Comparison of ENCODE assay signal across 17 cellular contexts in the genomic region with DNA sequence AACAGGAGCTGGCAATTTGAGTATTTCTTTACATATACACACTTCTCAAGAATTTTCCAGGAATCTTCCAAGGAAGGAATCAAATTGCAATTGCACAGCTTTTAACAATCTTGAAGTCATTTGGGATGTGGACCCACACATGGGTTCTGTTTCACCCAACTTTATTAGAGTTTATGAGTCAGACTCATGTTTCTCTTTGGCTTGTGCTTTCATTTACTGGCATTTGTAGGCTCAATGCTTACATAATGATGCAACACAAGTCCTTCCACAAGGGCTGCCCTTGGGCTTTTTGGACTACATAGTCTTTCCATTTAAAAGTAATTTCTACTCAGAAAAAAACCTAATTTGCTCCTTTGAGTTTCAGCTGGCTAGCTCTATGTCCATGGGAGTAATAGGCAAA. TPM values are rescaled to one million over a fixed set of nuclear protein-coding genes. Genes with fewer than 3 reads are reported as not detected.
DNase-seq lines count a peak whose midpoint lies in the region; ATAC-seq and TF ChIP-seq lines count a peak whose summit lies in the region.
"Had no signal": no experiment of that assay in that cellular context is flagged by ENCODE, and none has a peak within 500 bp of the region (broad histone marks: within the 10 kb centered on the region; RNA-seq: fewer than 3 reads in every experiment).

No MANE protein-coding gene starts in this region.

- H3K4me3 Mint-ChIP-seq in T-helper 17 cell, result no peak overlapping the region
- H3K4me3 Mint-ChIP-seq: activated naive CD8-positive, alpha-beta T cell treated with anti-CD3 and anti-CD28 coated beads, Interleukin-2, amount 10 ng/mL, durations not matched to agents 7 days and 5 days had no signal

- H3K4me3 ChIP-seq in GM23248 (0 out of 2 replicates have a peak overlapping the region, but pooled peaks have one; percentile 19), fibroblast of lung (replicated peaks in 1 of 4; ENCODE audit: control extremely low read depth in 1 of 4, insufficient read depth in 1 of 4, low read depth in 3 of 4, low read length in 4 of 4) (no peak overlapping the region), sigmoid colon (no peak overlapping the region)

- peaks cover 3% of the 10 kb centered on the region for H3K79me2 ChIP-seq in GM23248 (ENCODE audit: insufficient read depth)
- peaks cover 2% of the 10 kb centered on the region for H3K79me2 ChIP-seq in fibroblast of lung (ENCODE audit: control insufficient read depth, insufficient read depth, low read length)

- H3K4me2 ChIP-seq in GM23248 (ENCODE audit: unreplicated experiment), result peak overlapping the region; percentile 29
- no peak overlapping the region for H3K4me2 ChIP-seq in fibroblast of lung (ENCODE audit: extremely low read depth, insufficient read depth, low read length)

- ATAC-seq in SK-N-SH treated with all-trans-retinoic acid at 6 μM for 48 hours, result peak; percentile 6; the same call in 1 of the 3 replicates
- no peak for ATAC-seq in T-helper 17 cell
- ATAC-seq: HCT116; stimulated activated naive CD8-positive, alpha-beta T cell treated with anti-CD3 and anti-CD28 coated beads, Interleukin-15, Interleukin-2, amounts not matched to agents 100 U/mL and 50 U/mL, for 24 hours had no signal

- no peaks in the 10 kb centered on the region for H3K27me3 Mint-ChIP-seq in T-helper 17 cell
- H3K27me3 Mint-ChIP-seq: activated naive CD8-positive, alpha-beta T cell treated with anti-CD3 and anti-CD28 coated beads, Interleukin-2, amount 10 ng/mL, durations not matched to agents 7 days and 5 days; progenitor cell of endocrine pancreas had no signal

- H3K27ac Mint-ChIP-seq in T-helper 17 cell, result no peak overlapping the region
- H3K27ac Mint-ChIP-seq: activated naive CD8-positive, alpha-beta T cell treated with anti-CD3 and anti-CD28 coated beads, Interleukin-2, amount 10 ng/mL, durations not matched to agents 7 days and 5 days had no signal

- peak overlapping the region; percentile 5; the same call in 1 of the 2 replicates for H3K9ac ChIP-seq in GM23248
- no peak overlapping the region for H3K9ac ChIP-seq in fibroblast of lung (ENCODE audit: insufficient read depth, low read length)

- peaks cover 4% of the 10 kb centered on the region for H3K36me3 Mint-ChIP-seq in T-helper 17 cell (ENCODE audit: low read depth)

- TF ChIP-seq POLR2A in sigmoid colon (IDR thresholded peaks at IDR 0.05), result no peak

- H3K4me1 ChIP-seq in GM23248 (ENCODE audit: insufficient read depth) (peaks cover 23% of the 10 kb centered on the region), fibroblast of lung (ENCODE audit: control insufficient read depth, extremely low read depth, insufficient read depth, low read length) (no peaks in the 10 kb centered on the region), sigmoid colon (peaks cover 0 to 13% (median 6%) of the 10 kb centered on the region in 4 donors)

- H3K27me3 ChIP-seq in GM23248 (replicated peaks; ENCODE audit: insufficient read depth), result no peaks in the 10 kb centered on the region
- H3K27me3 ChIP-seq in fibroblast of lung (ENCODE audit: control insufficient read depth, insufficient read depth, low read length), result no peaks in the 10 kb centered on the region
- no peaks in the 10 kb centered on the region for H3K27me3 ChIP-seq in sigmoid colon

- TF ChIP-seq EP300 in sigmoid colon (IDR thresholded peaks at IDR 0.05), result peak in 1 of 4 donors; percentile 29

- H3K27ac ChIP-seq in GM23248, result peak overlapping the region; percentile 66
- no peak overlapping the region for H3K27ac ChIP-seq in fibroblast of lung (ENCODE audit: insufficient read depth, low read length)
- peak overlapping the region in 3 of 4 donors; percentile 38 to 73 (median 50) for H3K27ac ChIP-seq in sigmoid colon

- intact Hi-C loops in sigmoid colon (cut with DNase I) (loop anchor here (5.0 to 10.0 kb wide), 3 partner anchors 118 to 953 kb away; partner anchors contain the start of genes JAK2, RCL1 and RIC1), posterior cingulate gyrus (cut with DNase I) (loop anchor here (10.0 kb wide), 2 partner anchors 310 to 950 kb away; partner anchors contain the start of genes JAK2 and RIC1)

- H3K9me3 ChIP-seq in GM23248 (ENCODE audit: low read depth) (no peaks in the 10 kb centered on the region), fibroblast of lung (ENCODE audit: control insufficient read depth, insufficient read depth, low read depth, low read length) (no peaks in the 10 kb centered on the region), sigmoid colon (no peaks in the 10 kb centered on the region), T-helper 17 cell (ENCODE audit: control insufficient read depth, low read length, poor library complexity, severe bottlenecking) (no peaks in the 10 kb centered on the region)

- H4K20me1 ChIP-seq in GM23248 (ENCODE audit: insufficient read depth) (no peaks in the 10 kb centered on the region), fibroblast of lung (ENCODE audit: control insufficient read depth, extremely low read depth, insufficient read depth, low read length) (no peaks in the 10 kb centered on the region)

- peaks cover 4% of the 10 kb centered on the region for H3K4me1 Mint-ChIP-seq in T-helper 17 cell

- DNase-seq in GM23248 (peak; percentile 93), fibroblast of lung (ENCODE audit: low read depth in 2 of 2) (peak; percentile 87 to 95), sigmoid colon (no peak), NCI-H2029 (lab: John Stamatoyannopoulos, UW) (no peak), posterior cingulate gyrus (no peak), T-helper 17 cell (no peak), DMS79 treated with DMSO at 0.1 percent for 48 hours (lab: John Stamatoyannopoulos, UW) (no peak)
- DNase-seq: activated naive CD8-positive, alpha-beta T cell treated with anti-CD3 and anti-CD28 coated beads, Interleukin-2, amount 10 ng/mL, durations not matched to agents 7 days and 5 days; COR-L47; hippocampal formation; mesendoderm; NCI-H2081; stimulated activated CD4-positive, alpha-beta T cell treated with anti-CD3 and anti-CD28 coated beads, Interleukin-4, amount 100 ng/mL, for 1 hour; stimulated activated naive CD8-positive, alpha-beta T cell treated with anti-CD3 and anti-CD28 coated beads, Interleukin-15, Interleukin-2, amounts not matched to agents 100 U/mL and 50 U/mL, for 24 hours had no signal

- no peaks in the 10 kb centered on the region for H3K9me2 ChIP-seq in GM23248 (ENCODE audit: insufficient read depth)

- H2AFZ ChIP-seq in GM23248 (peak overlapping the region; percentile 39; the same call in 1 of the 2 replicates), fibroblast of lung (ENCODE audit: low read length) (no peak overlapping the region)

- peaks cover 20% of the 10 kb centered on the region for H3F3A ChIP-seq in GM23248 (ENCODE audit: insufficient read depth)

- no peak for TF ChIP-seq CTCF in fibroblast of lung (conservative IDR thresholded peaks at IDR 0.05 in 1 of 2, IDR thresholded peaks at IDR 0.05 in 1 of 2; ENCODE audit: low read depth in 1 of 2, low read length in 2 of 2)
- no peak for TF ChIP-seq CTCF in sigmoid colon (IDR thresholded peaks at IDR 0.05)

- in situ Hi-C loops in GM23248 (cut with MboI), result no loop called here

- H3K36me3 ChIP-seq in GM23248 (ENCODE audit: low read depth), result no peaks in the 10 kb centered on the region
- H3K36me3 ChIP-seq in fibroblast of lung (ENCODE audit: control insufficient read depth, insufficient read depth, low read length), result no peaks in the 10 kb centered on the region
- H3K36me3 ChIP-seq in sigmoid colon, result no peaks in the 10 kb centered on the region

TF ChIP-seq in SK-N-SH treated with all-trans-retinoic acid at 6 μM for 48 hours, 23 proteins besides CTCF, POLR2A, EP300 and RAD21 (continues in another document):
- TF ChIP-seq, protein P1, sequence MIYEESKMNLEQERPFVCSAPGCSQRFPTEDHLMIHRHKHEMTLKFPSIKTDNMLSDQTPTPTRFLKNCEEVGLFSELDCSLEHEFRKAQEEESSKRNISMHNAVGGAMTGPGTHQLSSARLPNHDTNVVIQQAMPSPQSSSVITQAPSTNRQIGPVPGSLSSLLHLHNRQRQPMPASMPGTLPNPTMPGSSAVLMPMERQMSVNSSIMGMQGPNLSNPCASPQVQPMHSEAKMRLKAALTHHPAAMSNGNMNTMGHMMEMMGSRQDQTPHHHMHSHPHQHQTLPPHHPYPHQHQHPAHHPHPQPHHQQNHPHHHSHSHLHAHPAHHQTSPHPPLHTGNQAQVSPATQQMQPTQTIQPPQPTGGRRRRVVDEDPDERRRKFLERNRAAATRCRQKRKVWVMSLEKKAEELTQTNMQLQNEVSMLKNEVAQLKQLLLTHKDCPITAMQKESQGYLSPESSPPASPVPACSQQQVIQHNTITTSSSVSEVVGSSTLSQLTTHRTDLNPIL (CRISPR knock-in tag; IDR thresholded peaks at IDR 0.05; ENCODE audit: low read depth), result no peak
- TF ChIP-seq ZNF70 (CRISPR knock-in tag; IDR thresholded peaks at IDR 0.05) (no peak), PPARA (CRISPR knock-in tag; IDR thresholded peaks at IDR 0.05; ENCODE audit: borderline replicate concordance) (no peak), ZFP3 (CRISPR knock-in tag; IDR thresholded peaks at IDR 0.05) (no peak), ZC3H10 (CRISPR knock-in tag; IDR thresholded peaks at IDR 0.05) (no peak)

RNA-seq across cellular contexts. Expression of gene CDC37L1, which starts 4.6 kb away (rescaled TPM):
- total RNA-seq in GM23248 (2014; rRNA removed; shearing (Covaris generic)), result 26.2 and 32.2 TPM in 2 replicates
- polyA plus RNA-seq in GM23248 (2016; fragmentation: Nextera tagmentation; extraction: Ambion mirVana), result 24.3 and 26.4 TPM in 2 replicates
- total RNA-seq in fibroblast of lung, result 15.4 and 16.7 TPM in 2 replicates
- 9.2 and 15.2 TPM in 2 replicates for polyA plus RNA-seq in fibroblast of lung
- polyA plus RNA-seq in fibroblast of lung (2012), result 7.7 and 13.3 TPM in 2 replicates
- 0.74 and 4.1 TPM in 2 replicates for polyA minus RNA-seq in fibroblast of lung (ENCODE audit: low replicate concordance)
- 10 to 100 TPM; 30.7 to 40.6 (median 33.3) TPM for total RNA-seq in sigmoid colon
- 10 to 100 TPM in 1 of 3 donors, 1 to 10 TPM in 2; 8.4 to 11.6 (median 9.9) TPM for polyA plus RNA-seq in sigmoid colon
- total RNA-seq in T-helper 17 cell, result 10 to 100 TPM; 18.2 to 20.1 TPM

RNA-seq across cellular contexts. Expression of gene SPATA6L, which starts 8.5 kb away (rescaled TPM):
- total RNA-seq in GM23248 (2014; rRNA removed; shearing (Covaris generic)), result 0.65 and 1.0 TPM in 2 replicates
- 0.69 and 1.4 TPM in 2 replicates for polyA plus RNA-seq in GM23248 (2016; fragmentation: Nextera tagmentation; extraction: Ambion mirVana)
- total RNA-seq in fibroblast of lung, result 0.77 and 1.2 TPM in 2 replicates
- 0.45 and 0.54 TPM in 2 replicates for polyA plus RNA-seq in fibroblast of lung
- polyA plus RNA-seq in fibroblast of lung (2012), result 0.41 and 0.47 TPM in 2 replicates
- polyA minus RNA-seq in fibroblast of lung (ENCODE audit: low replicate concordance), result not detected in 2 replicates
- 1 to 10 TPM; 1.4 to 3.3 (median 2.2) TPM for total RNA-seq in sigmoid colon
- 1 to 10 TPM; 1.4 to 2.4 (median 2.0) TPM for polyA plus RNA-seq in sigmoid colon
- 1 to 10 TPM; 5.7 to 9.2 TPM for total RNA-seq in T-helper 17 cell

RNA-seq across cellular contexts. Expression of gene PLPP6, which starts 12.7 kb away (rescaled TPM):
- total RNA-seq in GM23248 (2014; rRNA removed; shearing (Covaris generic)), result 4.6 and 7.9 TPM in 2 replicates
- 7.4 and 7.8 TPM in 2 replicates for polyA plus RNA-seq in GM23248 (2016; fragmentation: Nextera tagmentation; extraction: Ambion mirVana)
- total RNA-seq in fibroblast of lung, result 5.1 and 8.9 TPM in 2 replicates
- polyA plus RNA-seq in fibroblast of lung, result 6.7 and 9.1 TPM in 2 replicates
- 5.8 and 7.8 TPM in 2 replicates for polyA plus RNA-seq in fibroblast of lung (2012)
- 8.8 and 10.6 TPM in 2 replicates for polyA minus RNA-seq in fibroblast of lung (ENCODE audit: low replicate concordance)
- 1 to 10 TPM; 3.0 to 6.9 (median 3.7) TPM for total RNA-seq in sigmoid colon
- 10 to 100 TPM in 1 of 3 donors, 1 to 10 TPM in 2; 3.0 to 10.7 (median 3.7) TPM for polyA plus RNA-seq in sigmoid colon
- total RNA-seq in T-helper 17 cell, result 1 to 10 TPM; 5.9 to 7.7 TPM

Comparison
In these comparisons a context has a peak if more than half of its experiments do, and no peak if none do; other contexts are left out.
1. DNase-seq: peak in GM23248 (single experiment) and fibroblast of lung (2 of 2); none in sigmoid colon (single experiment), NCI-H2029 (single experiment), posterior cingulate gyrus (0 of 10), T-helper 17 cell (0 of 3) and DMS79 treated with DMSO at 0.1 percent for 48 hours (single experiment).